In the genomic region with DNA sequence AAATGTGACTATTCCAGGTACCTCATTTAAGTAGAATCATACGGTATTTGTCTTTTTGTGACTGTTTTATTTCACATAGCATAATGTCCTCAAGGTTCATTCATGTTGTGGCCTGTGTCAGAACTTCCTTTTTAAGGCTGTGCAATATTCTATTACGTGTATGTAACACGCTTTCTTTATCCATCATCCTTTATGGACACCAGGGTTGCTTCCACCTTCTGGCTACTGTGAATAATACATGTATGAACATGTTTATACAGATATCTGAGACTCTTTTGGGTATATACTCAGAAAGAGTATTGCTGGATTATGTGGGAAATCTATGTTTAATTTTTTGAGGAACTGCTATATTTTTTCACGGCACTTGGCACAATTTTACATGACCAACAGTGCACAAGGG, we compare ENCODE assay signal across 1 cellular context.
TF ChIP-seq lines count a peak whose summit lies in the region.

No MANE protein-coding gene starts in this region.

TF ChIP-seq in K562, 482 proteins besides CTCF, POLR2A, EP300 and RAD21 (continued from another document):
- TF ChIP-seq ZNF274 (IDR thresholded peaks at IDR 0.05; ENCODE audit: borderline replicate concordance, low read depth, low read length) (no peak), WHSC1 (IDR thresholded peaks at IDR 0.05; ENCODE audit: low read length) (no peak), HNRNPH1 (optimal IDR thresholded peaks at IDR 0.05; ENCODE audit: low read depth, low read length) (no peak)
- TF ChIP-seq, protein P1, sequence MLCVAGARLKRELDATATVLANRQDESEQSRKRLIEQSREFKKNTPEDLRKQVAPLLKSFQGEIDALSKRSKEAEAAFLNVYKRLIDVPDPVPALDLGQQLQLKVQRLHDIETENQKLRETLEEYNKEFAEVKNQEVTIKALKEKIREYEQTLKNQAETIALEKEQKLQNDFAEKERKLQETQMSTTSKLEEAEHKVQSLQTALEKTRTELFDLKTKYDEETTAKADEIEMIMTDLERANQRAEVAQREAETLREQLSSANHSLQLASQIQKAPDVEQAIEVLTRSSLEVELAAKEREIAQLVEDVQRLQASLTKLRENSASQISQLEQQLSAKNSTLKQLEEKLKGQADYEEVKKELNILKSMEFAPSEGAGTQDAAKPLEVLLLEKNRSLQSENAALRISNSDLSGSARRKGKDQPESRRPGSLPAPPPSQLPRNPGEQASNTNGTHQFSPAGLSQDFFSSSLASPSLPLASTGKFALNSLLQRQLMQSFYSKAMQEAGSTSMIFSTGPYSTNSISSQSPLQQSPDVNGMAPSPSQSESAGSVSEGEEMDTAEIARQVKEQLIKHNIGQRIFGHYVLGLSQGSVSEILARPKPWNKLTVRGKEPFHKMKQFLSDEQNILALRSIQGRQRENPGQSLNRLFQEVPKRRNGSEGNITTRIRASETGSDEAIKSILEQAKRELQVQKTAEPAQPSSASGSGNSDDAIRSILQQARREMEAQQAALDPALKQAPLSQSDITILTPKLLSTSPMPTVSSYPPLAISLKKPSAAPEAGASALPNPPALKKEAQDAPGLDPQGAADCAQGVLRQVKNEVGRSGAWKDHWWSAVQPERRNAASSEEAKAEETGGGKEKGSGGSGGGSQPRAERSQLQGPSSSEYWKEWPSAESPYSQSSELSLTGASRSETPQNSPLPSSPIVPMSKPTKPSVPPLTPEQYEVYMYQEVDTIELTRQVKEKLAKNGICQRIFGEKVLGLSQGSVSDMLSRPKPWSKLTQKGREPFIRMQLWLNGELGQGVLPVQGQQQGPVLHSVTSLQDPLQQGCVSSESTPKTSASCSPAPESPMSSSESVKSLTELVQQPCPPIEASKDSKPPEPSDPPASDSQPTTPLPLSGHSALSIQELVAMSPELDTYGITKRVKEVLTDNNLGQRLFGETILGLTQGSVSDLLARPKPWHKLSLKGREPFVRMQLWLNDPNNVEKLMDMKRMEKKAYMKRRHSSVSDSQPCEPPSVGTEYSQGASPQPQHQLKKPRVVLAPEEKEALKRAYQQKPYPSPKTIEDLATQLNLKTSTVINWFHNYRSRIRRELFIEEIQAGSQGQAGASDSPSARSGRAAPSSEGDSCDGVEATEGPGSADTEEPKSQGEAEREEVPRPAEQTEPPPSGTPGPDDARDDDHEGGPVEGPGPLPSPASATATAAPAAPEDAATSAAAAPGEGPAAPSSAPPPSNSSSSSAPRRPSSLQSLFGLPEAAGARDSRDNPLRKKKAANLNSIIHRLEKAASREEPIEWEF (CRISPR knock-in tag; IDR thresholded peaks at IDR 0.05): no peak
TF ChIP-seq in K562: peak in this region for 0.
